ENCODE assay signal across 2 cellular contexts in the genomic region with DNA sequence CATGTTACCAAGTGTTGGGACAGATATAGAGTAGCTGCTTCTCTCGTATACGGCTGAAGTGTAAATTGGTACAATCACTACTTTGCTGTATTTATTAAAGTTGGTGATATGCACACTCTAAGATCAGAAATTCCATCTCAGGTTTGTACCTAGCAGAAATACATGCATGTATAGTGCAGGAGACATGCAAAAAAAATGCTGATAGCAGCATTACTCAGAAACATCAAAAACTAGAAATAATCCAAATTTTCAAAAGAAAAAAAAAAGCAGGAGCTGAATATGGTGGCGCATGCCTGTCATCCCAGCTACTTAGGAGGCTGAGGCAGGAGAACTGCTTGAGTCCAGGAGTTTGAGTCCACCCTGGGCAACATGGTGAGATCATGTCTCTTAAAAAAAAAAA.
TF ChIP-seq lines count a peak whose summit lies in the region.

No MANE protein-coding gene starts in this region.

TF ChIP-seq in HepG2, 621 proteins besides CTCF, POLR2A, EP300 and RAD21:
- TF ChIP-seq, protein P1, sequence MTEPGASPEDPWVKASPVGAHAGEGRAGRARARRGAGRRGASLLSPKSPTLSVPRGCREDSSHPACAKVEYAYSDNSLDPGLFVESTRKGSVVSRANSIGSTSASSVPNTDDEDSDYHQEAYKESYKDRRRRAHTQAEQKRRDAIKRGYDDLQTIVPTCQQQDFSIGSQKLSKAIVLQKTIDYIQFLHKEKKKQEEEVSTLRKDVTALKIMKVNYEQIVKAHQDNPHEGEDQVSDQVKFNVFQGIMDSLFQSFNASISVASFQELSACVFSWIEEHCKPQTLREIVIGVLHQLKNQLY (CRISPR knock-in tag; IDR thresholded peaks at IDR 0.05): no peak
- TF ChIP-seq JUND (CRISPR knock-in tag; IDR thresholded peaks at IDR 0.05): no peak
- TF ChIP-seq TRIM24 (CRISPR knock-in tag; IDR thresholded peaks at IDR 0.05): no peak
- TF ChIP-seq, protein P2, sequence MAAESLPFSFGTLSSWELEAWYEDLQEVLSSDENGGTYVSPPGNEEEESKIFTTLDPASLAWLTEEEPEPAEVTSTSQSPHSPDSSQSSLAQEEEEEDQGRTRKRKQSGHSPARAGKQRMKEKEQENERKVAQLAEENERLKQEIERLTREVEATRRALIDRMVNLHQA (CRISPR knock-in tag; IDR thresholded peaks at IDR 0.05): no peak
- TF ChIP-seq, protein P3, sequence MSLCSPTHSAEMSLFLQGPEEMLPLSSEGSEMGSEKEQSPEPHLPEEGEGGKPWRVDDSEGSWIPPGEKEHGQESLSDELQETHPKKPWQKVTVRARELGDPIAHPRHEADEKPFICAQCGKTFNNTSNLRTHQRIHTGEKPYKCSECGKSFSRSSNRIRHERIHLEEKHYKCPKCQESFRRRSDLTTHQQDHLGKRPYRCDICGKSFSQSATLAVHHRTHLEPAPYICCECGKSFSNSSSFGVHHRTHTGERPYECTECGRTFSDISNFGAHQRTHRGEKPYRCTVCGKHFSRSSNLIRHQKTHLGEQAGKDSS (CRISPR knock-in tag; IDR thresholded peaks at IDR 0.05; ENCODE audit: borderline replicate concordance, low read depth): no peak
- TF ChIP-seq ZNF703 (CRISPR knock-in tag; IDR thresholded peaks at IDR 0.05; ENCODE audit: borderline replicate concordance): no peak
- TF ChIP-seq FOXP1 (IDR thresholded peaks at IDR 0.05): no peak
- no peak for TF ChIP-seq FOXP1 (CRISPR knock-in tag; IDR thresholded peaks at IDR 0.05)
- no peak for TF ChIP-seq CHCHD3 (CRISPR knock-in tag; IDR thresholded peaks at IDR 0.05)
- TF ChIP-seq SNRNP70 (IDR thresholded peaks at IDR 0.05; ENCODE audit: low read depth, low read length): no peak
- TF ChIP-seq MAFK (conservative IDR thresholded peaks at IDR 0.05 in 1 of 2, IDR thresholded peaks at IDR 0.05 in 1 of 2; ENCODE audit: low read length in 2 of 2): peak; percentile 65 to 75; a peak in 3 of 4 replicates
- no peak for TF ChIP-seq FOXP4 (CRISPR knock-in tag; IDR thresholded peaks at IDR 0.05)
- peak; percentile 56; the same call in 1 of the 2 replicates for TF ChIP-seq MAFF (IDR thresholded peaks at IDR 0.05; ENCODE audit: low read depth, low read length)
- no peak for TF ChIP-seq PCBP1 (IDR thresholded peaks at IDR 0.05; ENCODE audit: borderline replicate concordance, low read depth, low read length)
TF ChIP-seq in HepG2: peak in this region for 2.

TF ChIP-seq in WTC11, 78 proteins besides CTCF, POLR2A, EP300 and RAD21:
- TF ChIP-seq, protein P4, sequence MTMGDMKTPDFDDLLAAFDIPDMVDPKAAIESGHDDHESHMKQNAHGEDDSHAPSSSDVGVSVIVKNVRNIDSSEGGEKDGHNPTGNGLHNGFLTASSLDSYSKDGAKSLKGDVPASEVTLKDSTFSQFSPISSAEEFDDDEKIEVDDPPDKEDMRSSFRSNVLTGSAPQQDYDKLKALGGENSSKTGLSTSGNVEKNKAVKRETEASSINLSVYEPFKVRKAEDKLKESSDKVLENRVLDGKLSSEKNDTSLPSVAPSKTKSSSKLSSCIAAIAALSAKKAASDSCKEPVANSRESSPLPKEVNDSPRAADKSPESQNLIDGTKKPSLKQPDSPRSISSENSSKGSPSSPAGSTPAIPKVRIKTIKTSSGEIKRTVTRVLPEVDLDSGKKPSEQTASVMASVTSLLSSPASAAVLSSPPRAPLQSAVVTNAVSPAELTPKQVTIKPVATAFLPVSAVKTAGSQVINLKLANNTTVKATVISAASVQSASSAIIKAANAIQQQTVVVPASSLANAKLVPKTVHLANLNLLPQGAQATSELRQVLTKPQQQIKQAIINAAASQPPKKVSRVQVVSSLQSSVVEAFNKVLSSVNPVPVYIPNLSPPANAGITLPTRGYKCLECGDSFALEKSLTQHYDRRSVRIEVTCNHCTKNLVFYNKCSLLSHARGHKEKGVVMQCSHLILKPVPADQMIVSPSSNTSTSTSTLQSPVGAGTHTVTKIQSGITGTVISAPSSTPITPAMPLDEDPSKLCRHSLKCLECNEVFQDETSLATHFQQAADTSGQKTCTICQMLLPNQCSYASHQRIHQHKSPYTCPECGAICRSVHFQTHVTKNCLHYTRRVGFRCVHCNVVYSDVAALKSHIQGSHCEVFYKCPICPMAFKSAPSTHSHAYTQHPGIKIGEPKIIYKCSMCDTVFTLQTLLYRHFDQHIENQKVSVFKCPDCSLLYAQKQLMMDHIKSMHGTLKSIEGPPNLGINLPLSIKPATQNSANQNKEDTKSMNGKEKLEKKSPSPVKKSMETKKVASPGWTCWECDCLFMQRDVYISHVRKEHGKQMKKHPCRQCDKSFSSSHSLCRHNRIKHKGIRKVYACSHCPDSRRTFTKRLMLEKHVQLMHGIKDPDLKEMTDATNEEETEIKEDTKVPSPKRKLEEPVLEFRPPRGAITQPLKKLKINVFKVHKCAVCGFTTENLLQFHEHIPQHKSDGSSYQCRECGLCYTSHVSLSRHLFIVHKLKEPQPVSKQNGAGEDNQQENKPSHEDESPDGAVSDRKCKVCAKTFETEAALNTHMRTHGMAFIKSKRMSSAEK (CRISPR knock-in tag; IDR thresholded peaks at IDR 0.05; ENCODE audit: borderline replicate concordance): no peak
